8 cellular contexts compared by ENCODE assay signal in genomic region chr2:43387092-43388062, GRCh38.
DNase-seq lines count a peak whose midpoint lies in the region; ATAC-seq lines count a peak whose summit lies in the region.

No MANE protein-coding gene starts in this region.

- peak overlapping the region; percentile 21 to 82 (median 65) for H3K27ac Mint-ChIP-seq in CD8-positive, alpha-beta memory T cell

- POLR2A ChIA-PET in CD8-positive, alpha-beta memory T cell (lab: Charles Lee), result no interaction called here

- H3K27ac ChIP-seq in CD8-positive, alpha-beta memory T cell (ENCODE audit: low read depth, low read length), result no peak overlapping the region

- H3K4me3 ChIP-seq in CD8-positive, alpha-beta memory T cell (ENCODE audit: low read length), result no peak overlapping the region

- ATAC-seq in GM21360 (IDR thresholded peaks at IDR 0.05; ENCODE audit: unreplicated experiment) (peak; percentile 68), HG03558 (IDR thresholded peaks at IDR 0.05; ENCODE audit: extremely low read depth, unreplicated experiment) (peak; percentile 61)

- H3K36me3 Mint-ChIP-seq in CD8-positive, alpha-beta memory T cell, result peaks cover under 1 to 9% (median 2%) of the 10 kb centered on the region in 3 donors

- no peaks in the 10 kb centered on the region for H3K9me3 ChIP-seq in CD8-positive, alpha-beta memory T cell (ENCODE audit: low read length)

- no peak for DNase-seq in CD8-positive, alpha-beta memory T cell
- DNase-seq in fibroblast of peridontal ligament (ENCODE audit: extremely low read depth) (peak; percentile 73), NCI-H146 (lab: John Stamatoyannopoulos, UW) (no peak), RKO (ENCODE audit: low spot score) (no peak)
- DNase-seq in stimulated activated naive CD4-positive, alpha-beta T cell treated with Interleukin-2 at 50 U/mL for 16 hours (lab: John Stamatoyannopoulos, UW), result no peak
- no peak for DNase-seq in effector CD8-positive, alpha-beta T cell (lab: John Stamatoyannopoulos, UW)

- H3K36me3 ChIP-seq in CD8-positive, alpha-beta memory T cell (ENCODE audit: insufficient read depth, low read length), result no peaks in the 10 kb centered on the region

- peaks cover 8% of the 10 kb centered on the region for H3K4me1 ChIP-seq in CD8-positive, alpha-beta memory T cell (ENCODE audit: insufficient read depth, low read length)

- peak overlapping the region; percentile 3 to 60 (median 29) for H3K4me3 Mint-ChIP-seq in CD8-positive, alpha-beta memory T cell

- CTCF ChIA-PET in CD8-positive, alpha-beta memory T cell (lab: Charles Lee), result no interaction called here

- H3K27me3 Mint-ChIP-seq in CD8-positive, alpha-beta memory T cell, result no peaks in the 10 kb centered on the region

- no peaks in the 10 kb centered on the region for H3K9me3 Mint-ChIP-seq in CD8-positive, alpha-beta memory T cell

- H3K27me3 ChIP-seq in CD8-positive, alpha-beta memory T cell (ENCODE audit: insufficient read depth, low read length, poor library complexity, severe bottlenecking), result no peaks in the 10 kb centered on the region

- H3K4me1 Mint-ChIP-seq in CD8-positive, alpha-beta memory T cell, result peaks cover 43 to 68% (median 66%) of the 10 kb centered on the region in 3 donors
